8 cellular contexts compared by ENCODE assay signal in genomic region chr9:95189230-95190098, GRCh38.
DNase-seq lines count a peak whose midpoint lies in the region; TF ChIP-seq lines count a peak whose summit lies in the region.

No MANE protein-coding gene starts in this region.

- TF ChIP-seq POLR2A in testis (IDR thresholded peaks at IDR 0.05), result no peak

- WGBS in testis, 2 donors, result 36 to 40% methylated on average over 7 of the region's 7 CpGs

- intact Hi-C loops in testis (cut with DNase I; ENCODE audit: low total_unique reads), result no loop called here

- peaks cover 21% of the 10 kb centered on the region for H3K4me1 ChIP-seq in testis

- no peak for TF ChIP-seq CTCF in testis (IDR thresholded peaks at IDR 0.05)

- no peak overlapping the region for H3K4me3 ChIP-seq in testis

- peak; percentile 16 for DNase-seq in SKM-1 treated with dmso at 0.1 percent for 144 hours (lab: John Stamatoyannopoulos, UW; ENCODE audit: unreplicated experiment)
- no peak for DNase-seq in SKM-1 (lab: John Stamatoyannopoulos, UW; ENCODE audit: unreplicated experiment)
- DNase-seq in amniotic stem cell (lab: John Stamatoyannopoulos, UW), result peak; percentile 21
- DNase-seq in kidney glomerular epithelial cell (lab: John Stamatoyannopoulos, UW), result peak; percentile 48
- DNase-seq in testis, result peak; percentile 70
- DNase-seq in 8988T, result no peak
- no peak for DNase-seq in DMS79 (lab: John Stamatoyannopoulos, UW)
- no peak for DNase-seq in activated CD8-positive, alpha-beta memory T cell treated with anti-CD3 and anti-CD28 coated beads, Interleukin-2, amount 50 U/mL, for 48 hours

- no peaks in the 10 kb centered on the region for H3K27me3 ChIP-seq in testis

- H3K9me3 ChIP-seq in testis, result no peaks in the 10 kb centered on the region

- no peaks in the 10 kb centered on the region for H3K36me3 ChIP-seq in testis (ENCODE audit: low read depth, missing control alignments)

- H3K27ac ChIP-seq in testis, result peak overlapping the region; percentile 71 to 85

Comparison
In these comparisons a context has a peak if more than half of its experiments do, and no peak if none do; other contexts are left out.
1. DNase-seq: peak in SKM-1 treated with dmso at 0.1 percent for 144 hours (single experiment), amniotic stem cell (single experiment), kidney glomerular epithelial cell (single experiment) and testis (single experiment); none in SKM-1 (single experiment), 8988T (single experiment), DMS79 (single experiment) and activated CD8-positive, alpha-beta memory T cell treated with anti-CD3 and anti-CD28 coated beads, Interleukin-2, amount 50 U/mL, for 48 hours (single experiment).